ENCODE assay signal across 11 cellular contexts in genomic region chr21:46092026-46092764, GRCh38. TPM values are rescaled to one million over a fixed set of nuclear protein-coding genes. Genes with fewer than 3 reads are reported as not detected.
DNase-seq lines count a peak whose midpoint lies in the region; ATAC-seq and TF ChIP-seq lines count a peak whose summit lies in the region.
"Had no signal": no experiment of that assay in that cellular context is flagged by ENCODE, and none has a peak within 500 bp of the region (broad histone marks: within the 10 kb centered on the region; RNA-seq: fewer than 3 reads in every experiment).

No MANE protein-coding gene starts in this region.

- H3K36me3 Mint-ChIP-seq in stimulated activated memory B cell treated with anti-CD40 and anti-IgM and Interleukin-4, amounts not matched to agents 10 μg/mL and 1 μg/mL and 100 μg/mL, for 72 hours, result no peaks in the 10 kb centered on the region

- H3K36me3 ChIP-seq in mesenchymal stem cell (ENCODE audit: control insufficient read depth in 1 of 2, insufficient read depth in 2 of 2, low read depth in 1 of 2, low read length in 2 of 2) (no peaks in the 10 kb centered on the region), tibial artery (no peaks in the 10 kb centered on the region)
- H3K36me3 ChIP-seq: HAP-1 had no signal

- no peak overlapping the region for H2AK5ac ChIP-seq in mesenchymal stem cell (ENCODE audit: low read length, severe bottlenecking)

- H2BK120ac ChIP-seq in mesenchymal stem cell (ENCODE audit: low read depth, low read length), result peak overlapping the region; percentile 51

- H4K91ac ChIP-seq in mesenchymal stem cell (ENCODE audit: low read length), result peak overlapping the region; percentile 95

- H2BK15ac ChIP-seq in mesenchymal stem cell (ENCODE audit: low read depth, poor library complexity, severe bottlenecking), result peak overlapping the region; percentile 57

- no peak overlapping the region for H3K14ac ChIP-seq in mesenchymal stem cell (ENCODE audit: low read length in 2 of 2)

- no peaks in the 10 kb centered on the region for H3K79me1 ChIP-seq in mesenchymal stem cell (replicated peaks; ENCODE audit: low read length, poor library complexity, severe bottlenecking)

- H3K27ac ChIP-seq in coronary artery (peak overlapping the region; percentile 84 to 99), mesenchymal stem cell (ENCODE audit: low read length, poor library complexity, severe bottlenecking) (no peak overlapping the region), tibial artery (peak overlapping the region; percentile 95 to 100)

- H2BK12ac ChIP-seq in mesenchymal stem cell (ENCODE audit: low read length in 2 of 2), result peak overlapping the region; percentile 66 to 80

- H3K23ac ChIP-seq in mesenchymal stem cell (ENCODE audit: low read length in 2 of 2), result no peak overlapping the region

- H3K9ac ChIP-seq in mesenchymal stem cell (ENCODE audit: low read length), result peak overlapping the region; percentile 95

- H3K4ac ChIP-seq in mesenchymal stem cell (ENCODE audit: low read depth in 1 of 2, low read length in 2 of 2), result peak overlapping the region; percentile 32 to 39

- intact Hi-C loops in tibial artery (cut with DNase I; ENCODE audit: low total_unique reads), result loop anchor here (5.0 kb wide), 1 partner anchor 35 kb away; no protein-coding TSS in a partner anchor

- peak overlapping the region; percentile 70 for H4K8ac ChIP-seq in mesenchymal stem cell (ENCODE audit: low read length)

- no peak overlapping the region for H3K4me2 ChIP-seq in mesenchymal stem cell (ENCODE audit: low read length, poor library complexity, severe bottlenecking)

- no peaks in the 10 kb centered on the region for H3K4me1 Mint-ChIP-seq in stimulated activated memory B cell treated with anti-CD40 and anti-IgM and Interleukin-4, amounts not matched to agents 10 μg/mL and 1 μg/mL and 100 μg/mL, for 72 hours

- H3K27me3 ChIP-seq in mesenchymal stem cell (ENCODE audit: control insufficient read depth in 1 of 2, insufficient read depth in 1 of 2, low read length in 2 of 2), result no peaks in the 10 kb centered on the region
- H3K27me3 ChIP-seq in tibial artery, result no peaks in the 10 kb centered on the region

- peak overlapping the region; percentile 77 to 86 for H3K18ac ChIP-seq in mesenchymal stem cell (ENCODE audit: low read depth in 1 of 2, low read length in 2 of 2)

- no peak overlapping the region for H3K4me3 Mint-ChIP-seq in stimulated activated memory B cell treated with anti-CD40 and anti-IgM and Interleukin-4, amounts not matched to agents 10 μg/mL and 1 μg/mL and 100 μg/mL, for 72 hours

- peaks cover 11% of the 10 kb centered on the region for H3K4me1 ChIP-seq in mesenchymal stem cell (ENCODE audit: control insufficient read depth, insufficient read depth, low read depth, low read length)
- H3K4me1 ChIP-seq in tibial artery, result peaks cover 4 to 38% (median 28%) of the 10 kb centered on the region in 4 donors
- H3K4me1 ChIP-seq: HAP-1 had no signal

- DNase-seq in HT1080 (ENCODE audit: low read depth), result peak; percentile 74
- peak; percentile 93 for DNase-seq in coronary artery (ENCODE audit: low spot score)
- DNase-seq in mesenchymal stem cell, result peak; percentile 98
- peak; percentile 92 to 96 for DNase-seq in tibial artery
- no peak for DNase-seq in activated CD4-positive, alpha-beta T cell treated with anti-CD3 and anti-CD28 coated beads, Interleukin-2, amount 50 U/mL, for 48 hours
- no peak for DNase-seq in ecto neural progenitor cell (ENCODE audit: low spot score)
- DNase-seq: effector CD4-positive, alpha-beta T cell; NK-92 treated with Interleukin-12 subunit alpha and Interleukin-12 subunit beta, amount 100 ng/mL, for 24 hours; stimulated activated naive CD4-positive, alpha-beta T cell treated with Interleukin-2 at 50 U/mL for 16 hours had no signal

- 75% methylated on average over 20 of the region's 23 CpGs for WGBS in mesenchymal stem cell

- H3K9me3 Mint-ChIP-seq in stimulated activated memory B cell treated with anti-CD40 and anti-IgM and Interleukin-4, amounts not matched to agents 10 μg/mL and 1 μg/mL and 100 μg/mL, for 72 hours, result peaks cover 22% of the 10 kb centered on the region

- no peak overlapping the region for H3K27ac Mint-ChIP-seq in stimulated activated memory B cell treated with anti-CD40 and anti-IgM and Interleukin-4, amounts not matched to agents 10 μg/mL and 1 μg/mL and 100 μg/mL, for 72 hours

- peaks cover 29% of the 10 kb centered on the region for H3K9me3 ChIP-seq in mesenchymal stem cell (ENCODE audit: control insufficient read depth, low read length)
- no peaks in the 10 kb centered on the region for H3K9me3 ChIP-seq in tibial artery
- H3K9me3 ChIP-seq: HAP-1 had no signal

- no peak for ATAC-seq in stimulated activated memory B cell treated with anti-CD40 and anti-IgM and Interleukin-4, amounts not matched to agents 10 μg/mL and 1 μg/mL and 100 μg/mL, for 72 hours

- no peak overlapping the region for H2BK5ac ChIP-seq in mesenchymal stem cell (ENCODE audit: low read depth, low read length, poor library complexity, severe bottlenecking)

- H2AFZ ChIP-seq in mesenchymal stem cell (ENCODE audit: low read depth, low read length), result no peak overlapping the region

- peak overlapping the region; percentile 50 for H3K4me3 ChIP-seq in coronary artery
- H3K4me3 ChIP-seq in mesenchymal stem cell (ENCODE audit: insufficient read depth in 1 of 2, low read depth in 1 of 2, low read length in 2 of 2), result peak overlapping the region in 1 of 2 experiments; percentile 71
- H3K4me3 ChIP-seq in tibial artery, result peak overlapping the region; percentile 25 to 34
- H3K4me3 ChIP-seq: HAP-1 had no signal

- TF ChIP-seq CTCF in coronary artery (IDR thresholded peaks at IDR 0.05), result no peak
- TF ChIP-seq CTCF in tibial artery (IDR thresholded peaks at IDR 0.05), result no peak

- H3K27me3 Mint-ChIP-seq in stimulated activated memory B cell treated with anti-CD40 and anti-IgM and Interleukin-4, amounts not matched to agents 10 μg/mL and 1 μg/mL and 100 μg/mL, for 72 hours, result peaks cover 17% of the 10 kb centered on the region

RNA-seq across cellular contexts. Expression of gene COL6A2, which starts 5.7 kb away (rescaled TPM):
- 58.8 and 62.8 TPM in 2 replicates for total RNA-seq in HT1080 (2014; rRNA removed; shearing (Covaris generic))
- 47.4 and 49.6 TPM in 2 replicates for polyA plus RNA-seq in HT1080 (2015; cell fraction: cytosol; rRNA removed)
- polyA plus RNA-seq in HT1080 (2015; cell fraction: nucleus; rRNA removed), result 162 and 171 TPM in 2 replicates
- 1,409 TPM for polyA plus RNA-seq in mesenchymal stem cell (2013, experiment 1 of 2)
- 1,389 TPM for polyA plus RNA-seq in mesenchymal stem cell (2013, experiment 2 of 2)

Comparison
In these comparisons a context has a peak if more than half of its experiments do, and no peak if none do; other contexts are left out.
1. DNase-seq: peak in HT1080 (single experiment), coronary artery (single experiment), mesenchymal stem cell (single experiment) and tibial artery (2 of 2); none in activated CD4-positive, alpha-beta T cell treated with anti-CD3 and anti-CD28 coated beads, Interleukin-2, amount 50 U/mL, for 48 hours (0 of 2) and ecto neural progenitor cell (single experiment).